ENCODE assay signal across 24 cellular contexts in genomic region chr7:98368721-98369120, GRCh38. TPM values are rescaled to one million over a fixed set of nuclear protein-coding genes. Genes with fewer than 3 reads are reported as not detected.
DNase-seq lines count a peak whose midpoint lies in the region; ATAC-seq and TF ChIP-seq lines count a peak whose summit lies in the region.
"Had no signal": no experiment of that assay in that cellular context is flagged by ENCODE, and none has a peak within 500 bp of the region (broad histone marks: within the 10 kb centered on the region; RNA-seq: fewer than 3 reads in every experiment).

No MANE protein-coding gene starts in this region.

- DNase-seq in left ventricle myocardium inferior (no peak), Right ventricle myocardium superior (no peak), dermis blood vessel endothelial cell (peak; percentile 53), mesothelial cell of epicardium (ENCODE audit: low spot score in 2 of 2, unreplicated experiment in 2 of 2) (no peak), NCI-H1105 (lab: John Stamatoyannopoulos, UW) (no peak)
- DNase-seq: DMS53; GDM1; HFFc6; NCI-H1092 treated with DMSO at 0.1 percent for 48 hours; NCI-H146; NCI-H2029; NCI-H345; NCI-H524; NCI-H774; NK-92 treated with Interleukin-12 subunit alpha and Interleukin-12 subunit beta, amount 100 ng/mL, for 24 hours; SW 1271 had no signal

- peak overlapping the region; percentile 78 for H3K27ac ChIP-seq in left ventricle myocardium inferior (replicated peaks)
- H3K27ac ChIP-seq: A549, HL-60, KMS-11, Peyer's patch had no signal

- H3K9me3 ChIP-seq in left ventricle myocardium inferior (replicated peaks) = no peaks in the 10 kb centered on the region
- H3K9me3 ChIP-seq: A549, Peyer's patch had no signal

- H3K4me1 Mint-ChIP-seq in mesothelial cell of epicardium = peaks cover 13% of the 10 kb centered on the region
- H3K4me1 Mint-ChIP-seq: B cell, CD14-positive monocyte had no signal

- no peaks in the 10 kb centered on the region for H3K36me3 ChIP-seq in left ventricle myocardium inferior
- H3K36me3 ChIP-seq: Peyer's patch had no signal

- intact Hi-C loops in left ventricle myocardium inferior (cut with micrococcal nuclease) = no loop called here
- intact Hi-C loops in Right ventricle myocardium superior (cut with DNase I) = no loop called here

- no peak overlapping the region for H3K4me3 ChIP-seq in left ventricle myocardium inferior
- H3K4me3 ChIP-seq: A549, Peyer's patch had no signal

- H3K36me3 Mint-ChIP-seq in mesothelial cell of epicardium = peaks cover 2% of the 10 kb centered on the region
- H3K36me3 Mint-ChIP-seq: CD14-positive monocyte had no signal

- TF ChIP-seq CTCF in left ventricle myocardium inferior (IDR thresholded peaks at IDR 0.05; ENCODE audit: borderline replicate concordance) (no peak), mesothelial cell of epicardium (IDR thresholded peaks at IDR 0.05; ENCODE audit: unreplicated experiment) (no peak)

- peaks cover 12% of the 10 kb centered on the region for H3K4me1 ChIP-seq in left ventricle myocardium inferior

- H3K27me3 ChIP-seq in left ventricle myocardium inferior (ENCODE audit: low read depth) = no peaks in the 10 kb centered on the region
- H3K27me3 ChIP-seq: Peyer's patch had no signal

- H3K9me3 Mint-ChIP-seq in mesothelial cell of epicardium = no peaks in the 10 kb centered on the region
- H3K9me3 Mint-ChIP-seq: HFFc6 had no signal

- H3K27me3 Mint-ChIP-seq in mesothelial cell of epicardium (ENCODE audit: low read depth) = no peaks in the 10 kb centered on the region

- peak overlapping the region; percentile 66 for H3K27ac Mint-ChIP-seq in mesothelial cell of epicardium
- H3K27ac Mint-ChIP-seq: B cell, CD14-positive monocyte, HFFc6 had no signal

- no peak overlapping the region for H3K4me3 Mint-ChIP-seq in mesothelial cell of epicardium
- H3K4me3 Mint-ChIP-seq: B cell, CD14-positive monocyte, HFFc6 had no signal

- ATAC-seq in Right ventricle myocardium superior (ENCODE audit: poor library complexity) = no peak
- ATAC-seq in GM18502 (IDR thresholded peaks at IDR 0.05; ENCODE audit: poor library complexity, unreplicated experiment) = no peak
- ATAC-seq in HG03460 (IDR thresholded peaks at IDR 0.05; ENCODE audit: unreplicated experiment) = no peak
- ATAC-seq: A549 had no signal

RNA-seq across cellular contexts. Expression of gene BAIAP2L1, which starts 32.2 kb away (rescaled TPM):
- 2.1 TPM for total RNA-seq in left ventricle myocardium inferior
- total RNA-seq in Right ventricle myocardium superior = 1.6 TPM
- 0.84 and 1.4 TPM in 2 replicates for total RNA-seq in dermis blood vessel endothelial cell
- total RNA-seq in mesothelial cell of epicardium = 27.2 to 31.0 TPM (median 30.0 TPM) in 3 replicates
